ENCODE assay signal across 24 cellular contexts in the genomic region with DNA sequence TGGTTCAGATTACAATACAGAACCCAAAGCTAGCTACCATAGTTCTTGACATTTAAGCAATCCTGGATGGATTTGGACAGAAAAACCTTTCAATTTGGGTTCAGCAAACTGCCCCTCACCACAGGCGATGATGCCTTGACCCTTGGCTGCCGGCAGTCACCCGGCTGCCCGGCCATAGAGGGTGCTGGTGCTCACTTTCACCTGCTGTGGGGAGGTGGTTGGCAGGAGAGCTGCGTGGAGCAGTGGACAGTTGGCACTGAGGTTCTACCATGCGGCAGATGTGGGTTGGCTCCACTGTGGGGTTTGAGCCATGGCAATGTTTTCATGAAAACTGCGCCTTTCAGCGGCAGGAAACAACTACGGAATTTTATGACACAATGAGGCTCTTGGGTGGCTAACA.
"Had no signal": no experiment of that assay in that cellular context is flagged by ENCODE, and none has a peak within 500 bp of the region (broad histone marks: within the 10 kb centered on the region; RNA-seq: fewer than 3 reads in every experiment).

No MANE protein-coding gene starts in this region.

- ATAC-seq: activated CD4-positive, CD25-positive, alpha-beta regulatory T cell treated with anti-CD3 and anti-CD28 coated beads, Interleukin-2, amount 50 U/mL, for 24 hours; activated CD8-positive, alpha-beta T cell treated with anti-CD3 and anti-CD28 coated beads for 36 hours; activated T-cell treated with anti-CD3 and anti-CD28 coated beads, Interleukin-2, amount 50 U/mL, for 4 hours; activated T-helper 17 cell treated with anti-CD3 and anti-CD28 coated beads, Interleukin-2, amount 50 U/mL, for 72 hours; esophagus mucosa had no signal

- H3K36me3 ChIP-seq: brain microvascular endothelial cell had no signal

- H3K4me3 ChIP-seq: coronary artery, dorsolateral prefrontal cortex had no signal

- H3K27ac ChIP-seq: brain microvascular endothelial cell, coronary artery, dorsolateral prefrontal cortex, VCaP had no signal

- DNase-seq: activated CD4-positive, alpha-beta T cell treated with anti-CD3 and anti-CD28 coated beads for 48 hours; activated CD4-positive, alpha-beta T cell treated with anti-CD3 and anti-CD28 coated beads, Interleukin-2, amount 50 U/mL, for 1 hour; activated CD4-positive, alpha-beta T cell treated with anti-CD3 and anti-CD28 coated beads, Interleukin-2, amount 50 U/mL, for 48 hours; activated CD8-positive, alpha-beta memory T cell treated with anti-CD3 and anti-CD28 coated beads for 24 hours; activated CD8-positive, alpha-beta T cell treated with anti-CD3 and anti-CD28 coated beads for 36 hours; activated effector memory CD4-positive, alpha-beta T cell treated with Interleukin-2 at 50 U/mL for 16 hours; activated gamma-delta T cell treated with Interleukin-2 at 50 U/mL for 16 hours; activated naive CD4-positive, alpha-beta T cell treated with anti-CD3 and anti-CD28 coated beads, Interleukin-2, amount 50 U/mL, for 16 hours; activated naive CD4-positive, alpha-beta T cell treated with Interleukin-2 at 50 U/mL for 16 hours; activated T-cell treated with anti-CD3 and anti-CD28 coated beads, Interleukin-2, amount 50 U/mL, for 4 hours; amniotic stem cell; anterior cingulate cortex; brain microvascular endothelial cell; effector memory CD4-positive, alpha-beta T cell; endodermal cell; foreskin fibroblast; head of caudate nucleus; T-helper 2 cell had no signal

- H3K27me3 ChIP-seq: brain microvascular endothelial cell, dorsolateral prefrontal cortex had no signal
